ENCODE assay signal across 8 cellular contexts in genomic region chr19:40716655-40717324, GRCh38. TPM values are rescaled to one million over a fixed set of nuclear protein-coding genes. Genes with fewer than 3 reads are reported as not detected.
A peak's percentile ranks its signal among the peaks of the same experiment; 100 is the strongest.
DNase-seq lines count a peak whose midpoint lies in the region; ATAC-seq and TF ChIP-seq lines count a peak whose summit lies in the region.

Gene COQ8B, minus strand, starts transcription at chr19:40716886. Its CDS starts 2,254 bp downstream, at chr19:40714632.
Gene ITPKC, plus strand, starts transcription at chr19:40717112. Its CDS starts 24 bp downstream, at chr19:40717136.

- no peaks in the 10 kb centered on the region for H3K27me3 Mint-ChIP-seq in CD4-positive, alpha-beta T cell
- no peaks in the 10 kb centered on the region for H3K27me3 Mint-ChIP-seq in activated CD4-positive, alpha-beta memory T cell treated with anti-CD3 and anti-CD28 coated beads for 36 hours

- peak within 1 kb of the TSS; percentile 96 for H3K27ac ChIP-seq in CD4-positive, alpha-beta T cell (ENCODE audit: low read depth, low read length)
- H3K27ac ChIP-seq in dorsolateral prefrontal cortex, result peak within 1 kb of the TSS; percentile 75 to 98 (median 95)
- peak within 1 kb of the TSS; percentile 84 to 98 (median 98) for H3K27ac ChIP-seq in right lobe of liver

- H3K9me3 Mint-ChIP-seq in CD4-positive, alpha-beta T cell, result no peaks in the 10 kb centered on the region
- no peaks in the 10 kb centered on the region for H3K9me3 Mint-ChIP-seq in activated CD4-positive, alpha-beta memory T cell treated with anti-CD3 and anti-CD28 coated beads for 36 hours

- H3K4me1 Mint-ChIP-seq in CD4-positive, alpha-beta T cell (ENCODE audit: low read depth), result peaks cover 70% of the 10 kb centered on the region
- peaks cover 54% of the 10 kb centered on the region for H3K4me1 Mint-ChIP-seq in activated CD4-positive, alpha-beta memory T cell treated with anti-CD3 and anti-CD28 coated beads for 36 hours (ENCODE audit: low read depth)

- TF ChIP-seq POLR2A in right lobe of liver (IDR thresholded peaks at IDR 0.05), result peak; percentile 87

- no peaks in the 10 kb centered on the region for H3K27me3 ChIP-seq in CD4-positive, alpha-beta T cell (ENCODE audit: control insufficient read depth, insufficient read depth, low read length)
- H3K27me3 ChIP-seq in dorsolateral prefrontal cortex (no peaks in the 10 kb centered on the region), right lobe of liver (no peaks in the 10 kb centered on the region)

- peaks cover 42% of the 10 kb centered on the region for H3K36me3 Mint-ChIP-seq in CD4-positive, alpha-beta T cell (ENCODE audit: low read depth)
- peaks cover 9% of the 10 kb centered on the region for H3K36me3 Mint-ChIP-seq in activated CD4-positive, alpha-beta memory T cell treated with anti-CD3 and anti-CD28 coated beads for 36 hours

- peaks cover 0 to 40% (median 15%) of the 10 kb centered on the region in 4 donors for H3K4me1 ChIP-seq in right lobe of liver

- intact Hi-C loops in CD4-positive, alpha-beta T cell (cut with DNase I, micrococcal nuclease), result loop anchor here (1.0 to 10.0 kb wide), 7 partner anchors 26 to 551 kb away; partner anchors contain the start of genes ACTMAP (in 1 of the 2), EGLN2 (in 1 of the 2), NUMBL (in 1 of the 2) and RAB4B (in 1 of the 2)
- intact Hi-C loops in activated CD4-positive, alpha-beta memory T cell treated with anti-CD3 and anti-CD28 coated beads for 36 hours (cut with micrococcal nuclease), result loop anchor here (1.0 kb wide), 8 partner anchors 8 to 681 kb away; partner anchors contain the start of genes ACTMAP, BCKDHA, EXOSC5 and NUMBL
- intact Hi-C loops in dorsolateral prefrontal cortex (cut with DNase I) (loop anchor here (2.0 to 5.0 kb wide), 4 partner anchors 26 to 91 kb away; partner anchors contain the start of genes ACTMAP (in 1 of the 2), NUMBL (in 1 of the 2) and SNRPA (in 1 of the 2)), right lobe of liver (cut with DNase I) (no loop called here)

- POLR2A ChIA-PET in CD4-positive, alpha-beta T cell (lab: Charles Lee), result interaction anchor here (0.8 to 2.4 kb wide), 14 partner anchors 22 to 647 kb away, joined by 3 to 22 read pairs (median 4); partner anchors contain the start of genes ACTMAP, B9D2, EGLN2 and HNRNPUL1
- POLR2A ChIA-PET in activated CD4-positive, alpha-beta memory T cell treated with anti-CD3 and anti-CD28 coated beads for 36 hours (lab: Charles Lee), result interaction anchor here (1.0 to 2.4 kb wide), 11 partner anchors 26 to 111 kb away, joined by 3 to 16 read pairs (median 3); partner anchors contain the start of genes ACTMAP, NUMBL, RAB4B and SNRPA

- CTCF ChIA-PET in CD4-positive, alpha-beta T cell (lab: Charles Lee), result interaction anchor here (0.9 to 1.6 kb wide), 7 partner anchors 36 to 103 kb away, joined by 3 to 7 read pairs (median 4); partner anchors contain the start of genes EGLN2 and RAB4B
- CTCF ChIA-PET in activated CD4-positive, alpha-beta memory T cell treated with anti-CD3 and anti-CD28 coated beads for 36 hours (lab: Charles Lee), result interaction anchor here (0.6 to 1.7 kb wide), 11 partner anchors 9 to 103 kb away, joined by 3 to 11 read pairs (median 4); partner anchors contain the start of gene NUMBL

- H3K4me3 Mint-ChIP-seq in CD4-positive, alpha-beta T cell, result peak within 1 kb of the TSS; percentile 95
- H3K4me3 Mint-ChIP-seq in activated CD4-positive, alpha-beta memory T cell treated with anti-CD3 and anti-CD28 coated beads for 36 hours, result peak within 1 kb of the TSS; percentile 93

- ATAC-seq in CD4-positive, alpha-beta T cell (ENCODE audit: poor library complexity), result peak; percentile 73
- peak; percentile 61 for ATAC-seq in GM19452 (IDR thresholded peaks at IDR 0.05; ENCODE audit: unreplicated experiment)
- ATAC-seq in HG03575 (IDR thresholded peaks at IDR 0.05; ENCODE audit: extremely low read depth, insufficient number of reproducible peaks, low FRiP score, unreplicated experiment), result peak; percentile 35
- peak; percentile 68 to 83 (median 78) for ATAC-seq in right lobe of liver

- peaks cover 0 to 8% (median 4%) of the 10 kb centered on the region in 4 donors for H3K36me3 ChIP-seq in right lobe of liver

- WGBS in right lobe of liver (ENCODE audit: insufficient coverage, low coverage, low lambda C conversion rate, missing lambda C conversion rate), result under 1% methylated on average over 21 of the region's 72 CpGs

- peak within 1 kb of the TSS; percentile 61 to 97 (median 83) for H3K4me3 ChIP-seq in dorsolateral prefrontal cortex
- H3K4me3 ChIP-seq in right lobe of liver, result peak within 1 kb of the TSS; percentile 61 to 92 (median 83)

- H3K9me3 ChIP-seq in CD4-positive, alpha-beta T cell (ENCODE audit: control insufficient read depth, low read length), result no peaks in the 10 kb centered on the region
- H3K9me3 ChIP-seq in right lobe of liver, result no peaks in the 10 kb centered on the region

- DNase-seq in CD4-positive, alpha-beta T cell, result peak; percentile 98 to 100 (median 100)
- DNase-seq in NCI-H82 (lab: John Stamatoyannopoulos, UW), result peak; percentile 99
- DNase-seq in activated CD4-positive, alpha-beta memory T cell treated with anti-CD3 and anti-CD28 coated beads for 36 hours, result peak; percentile 100
- peak; percentile 99 to 100 (median 100) for DNase-seq in dorsolateral prefrontal cortex
- DNase-seq in right lobe of liver, result peak; percentile 100
- peak; percentile 100 for DNase-seq in stimulated activated CD4-positive, alpha-beta T cell treated with anti-CD3 and anti-CD28 coated beads, Interleukin-4, amount 100 ng/mL, for 24 hours

- H3K27ac Mint-ChIP-seq in CD4-positive, alpha-beta T cell, result peak within 1 kb of the TSS; percentile 94
- H3K27ac Mint-ChIP-seq in activated CD4-positive, alpha-beta memory T cell treated with anti-CD3 and anti-CD28 coated beads for 36 hours, result peak within 1 kb of the TSS; percentile 97

- no peak for TF ChIP-seq CTCF in CD4-positive, alpha-beta T cell (IDR thresholded peaks at IDR 0.05)
- peak in 28 of 56 donors; percentile 9 to 42 (median 20) for TF ChIP-seq CTCF in dorsolateral prefrontal cortex (IDR thresholded peaks at IDR 0.05 in 54 of 56, conservative IDR thresholded peaks at IDR 0.05 in 2 of 56; ENCODE audit: low read depth in 1 of 56, partially characterized antibody in 56 of 56)
- TF ChIP-seq CTCF in right lobe of liver (IDR thresholded peaks at IDR 0.05), result peak in 1 of 4 donors; percentile 32

RNA-seq across cellular contexts. Expression of gene COQ8B, which starts in this region (rescaled TPM):
- total RNA-seq in CD4-positive, alpha-beta T cell, result 10 to 100 TPM; 16.4 to 18.3 TPM
- total RNA-seq in activated CD4-positive, alpha-beta memory T cell treated with anti-CD3 and anti-CD28 coated beads for 36 hours, result 10 to 100 TPM; 31.7 to 36.3 TPM
- total RNA-seq in dorsolateral prefrontal cortex, result 10 to 100 TPM; 22.8 to 64.2 (median 35.5) TPM
- total RNA-seq in right lobe of liver, result 10 to 100 TPM; 15.1 to 30.6 (median 25.6) TPM

RNA-seq across cellular contexts. Expression of gene ITPKC, which starts in this region (rescaled TPM):
- total RNA-seq in CD4-positive, alpha-beta T cell, result 1 to 10 TPM; 3.7 to 4.5 TPM
- total RNA-seq in activated CD4-positive, alpha-beta memory T cell treated with anti-CD3 and anti-CD28 coated beads for 36 hours, result 1 to 10 TPM; 6.4 TPM
- total RNA-seq in dorsolateral prefrontal cortex (10 to 100 TPM in 91 of 120 experiments, 1 to 10 TPM in 29; 6.6 to 73.8 (median 12.0) TPM), right lobe of liver (10 to 100 TPM in 3 of 6 experiments, 1 to 10 TPM in 3; 6.8 to 19.7 (median 11.1) TPM)

Comparison
In these comparisons a context has a peak if more than half of its experiments do, and no peak if none do; other contexts are left out.
1. Peak in every context shown above with its lines: DNase-seq, ATAC-seq, H3K4me3 ChIP-seq and H3K27ac ChIP-seq.
2. intact Hi-C loops: an anchor here in CD4-positive, alpha-beta T cell (1.0 to 10.0 kb wide), activated CD4-positive, alpha-beta memory T cell treated with anti-CD3 and anti-CD28 coated beads for 36 hours (1.0 kb wide) and dorsolateral prefrontal cortex (2.0 to 5.0 kb wide); none called in right lobe of liver.